Comparison of ENCODE assay signal across 1 cellular context in genomic region chrX:28670074-28670473, GRCh38.
A peak's percentile ranks its signal among the peaks of the same experiment; 100 is the strongest.
TF ChIP-seq lines count a peak whose summit lies in the region.

No MANE protein-coding gene starts in this region.

TF ChIP-seq in K562, 482 proteins besides CTCF, POLR2A, EP300 and RAD21 (continued from another document):
- TF ChIP-seq MAFK (IDR thresholded peaks at IDR 0.05; ENCODE audit: low read length) (peak; percentile 98), ZNF407 (IDR thresholded peaks at IDR 0.05; ENCODE audit: low read depth) (no peak), PHB2 (IDR thresholded peaks at IDR 0.05; ENCODE audit: low read depth) (no peak), ZNF277 (CRISPR knock-in tag; IDR thresholded peaks at IDR 0.05; ENCODE audit: borderline replicate concordance) (no peak), NFIC (IDR thresholded peaks at IDR 0.05) (no peak), MYBL2 (IDR thresholded peaks at IDR 0.05; ENCODE audit: low read depth) (no peak), MYBL2 (CRISPR knock-in tag; IDR thresholded peaks at IDR 0.05; ENCODE audit: borderline replicate concordance) (no peak), ZFP1 (CRISPR knock-in tag; IDR thresholded peaks at IDR 0.05) (no peak), SRSF3 (IDR thresholded peaks at IDR 0.05; ENCODE audit: insufficient read depth, low read length) (no peak), ZNF41 (CRISPR knock-in tag; conservative IDR thresholded peaks at IDR 0.05) (no peak), NCOA2 (IDR thresholded peaks at IDR 0.05; ENCODE audit: partially characterized antibody in 2 of 2) (no peak), MAFF (IDR thresholded peaks at IDR 0.05; ENCODE audit: low read length) (peak; percentile 95), CBFA2T3 (IDR thresholded peaks at IDR 0.05) (no peak), ID3 (CRISPR knock-in tag; IDR thresholded peaks at IDR 0.05) (no peak), ID3 (tag; IDR thresholded peaks at IDR 0.05) (no peak), SIRT6 (IDR thresholded peaks at IDR 0.05; ENCODE audit: low read depth, low read length) (no peak), MAFG (tag; conservative IDR thresholded peaks at IDR 0.05) (peak; percentile 84), MCM7 (IDR thresholded peaks at IDR 0.05) (no peak), CHCHD3 (CRISPR knock-in tag; IDR thresholded peaks at IDR 0.05) (no peak), MED1 (CRISPR knock-in tag; IDR thresholded peaks at IDR 0.05; ENCODE audit: borderline replicate concordance) (no peak), ZNF134 (CRISPR knock-in tag; conservative IDR thresholded peaks at IDR 0.05) (no peak), ZNF23 (CRISPR knock-in tag; IDR thresholded peaks at IDR 0.05) (no peak)
